Comparison of ENCODE assay signal across 13 cellular contexts in the genomic region with DNA sequence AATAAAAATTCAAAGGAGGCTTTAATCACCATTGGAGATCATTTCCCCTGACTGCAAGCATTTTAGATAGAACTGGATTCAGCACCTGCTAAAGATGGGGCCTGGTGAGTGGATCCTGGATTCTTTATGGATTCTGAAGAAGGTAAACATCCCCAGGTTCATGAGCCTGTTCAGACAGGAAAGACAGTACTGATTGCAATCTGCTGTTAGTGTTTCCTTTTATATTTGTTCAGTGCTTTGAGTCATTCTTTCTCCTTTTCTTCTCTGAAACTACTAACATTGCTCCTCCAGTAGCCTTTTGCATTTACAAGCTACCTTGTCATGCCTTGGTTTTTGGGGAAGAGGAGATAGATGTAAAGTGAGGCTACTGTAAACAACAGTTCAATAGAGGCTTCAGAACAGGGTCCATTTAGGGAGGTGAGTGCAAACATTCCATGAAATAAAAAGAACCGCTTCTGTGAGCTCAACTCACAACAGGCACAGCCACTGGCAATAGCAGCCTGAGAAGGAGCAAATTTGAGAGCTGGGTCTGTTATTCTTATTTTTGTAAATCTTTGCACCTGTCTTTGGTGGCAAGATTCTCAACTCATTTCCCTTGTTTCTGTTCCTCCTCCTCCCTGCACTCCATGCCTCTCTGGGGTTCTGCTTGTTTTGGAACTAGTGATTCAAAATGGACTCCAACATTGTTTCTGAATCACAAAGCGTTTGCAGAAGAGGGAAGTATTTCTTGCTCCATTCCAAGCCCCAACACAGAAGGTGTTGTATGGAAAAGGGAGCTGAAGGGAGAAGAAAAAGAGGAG.
DNase-seq lines count a peak whose midpoint lies in the region; ATAC-seq and TF ChIP-seq lines count a peak whose summit lies in the region.
"Had no signal": no experiment of that assay in that cellular context is flagged by ENCODE, and none has a peak within 500 bp of the region (broad histone marks: within the 10 kb centered on the region; RNA-seq: fewer than 3 reads in every experiment).

No MANE protein-coding gene starts in this region.

- H3K9me3 Mint-ChIP-seq in CD14-positive monocyte: peaks cover 0 to 8% (median 5%) of the 10 kb centered on the region in 7 donors

- TF ChIP-seq CTCF in CD14-positive monocyte (IDR thresholded peaks at IDR 0.05) (no peak), fibroblast of the aortic adventitia (IDR thresholded peaks at IDR 0.05; ENCODE audit: insufficient read depth, low read length) (no peak)

- ATAC-seq in HG03280 (IDR thresholded peaks at IDR 0.05; ENCODE audit: unreplicated experiment): peak; percentile 48
- no peak for ATAC-seq in GM19397 (IDR thresholded peaks at IDR 0.05; ENCODE audit: unreplicated experiment)

- DNase-seq in CD14-positive monocyte (ENCODE audit: low spot score) (no peak), NCI-H774 (lab: John Stamatoyannopoulos, UW) (peak; percentile 67), fibroblast of the aortic adventitia (ENCODE audit: low read depth) (peak; percentile 22), SW 1271 (lab: John Stamatoyannopoulos, UW) (no peak), HuH-7.5 (ENCODE audit: low spot score) (no peak), NCI-H1436 (lab: John Stamatoyannopoulos, UW) (no peak)
- DNase-seq: activated gamma-delta T cell, head of caudate nucleus, midbrain, small intestine had no signal

- no peak overlapping the region for H3K4me3 ChIP-seq in fibroblast of the aortic adventitia (ENCODE audit: low read depth, low read length)
- H3K4me3 ChIP-seq: coronary artery had no signal

- peaks cover 63% of the 10 kb centered on the region for H3K4me1 Mint-ChIP-seq in CD14-positive monocyte

- peaks cover 1 to 7% of the 10 kb centered on the region in 2 donors for H3K36me3 Mint-ChIP-seq in CD14-positive monocyte

- H3K27ac Mint-ChIP-seq in CD14-positive monocyte: peak overlapping the region in 5 of 7 donors; percentile 28 to 80 (median 68)

- peaks cover 2% of the 10 kb centered on the region in 3 donors for H3K27me3 Mint-ChIP-seq in CD14-positive monocyte (ENCODE audit: low read depth in 3 of 3)

- H3K4me3 Mint-ChIP-seq in CD14-positive monocyte: no peak overlapping the region

- intact Hi-C loops in CD14-positive monocyte (cut with micrococcal nuclease): no loop called here

Comparison
In these comparisons a context has a peak if more than half of its experiments do, and no peak if none do; other contexts are left out.
1. DNase-seq: peak in NCI-H774 (single experiment) and fibroblast of the aortic adventitia (single experiment); none in CD14-positive monocyte (single experiment), SW 1271 (0 of 2), HuH-7.5 (single experiment) and NCI-H1436 (single experiment).